Comparison of ENCODE assay signal across 11 cellular contexts in the genomic region with DNA sequence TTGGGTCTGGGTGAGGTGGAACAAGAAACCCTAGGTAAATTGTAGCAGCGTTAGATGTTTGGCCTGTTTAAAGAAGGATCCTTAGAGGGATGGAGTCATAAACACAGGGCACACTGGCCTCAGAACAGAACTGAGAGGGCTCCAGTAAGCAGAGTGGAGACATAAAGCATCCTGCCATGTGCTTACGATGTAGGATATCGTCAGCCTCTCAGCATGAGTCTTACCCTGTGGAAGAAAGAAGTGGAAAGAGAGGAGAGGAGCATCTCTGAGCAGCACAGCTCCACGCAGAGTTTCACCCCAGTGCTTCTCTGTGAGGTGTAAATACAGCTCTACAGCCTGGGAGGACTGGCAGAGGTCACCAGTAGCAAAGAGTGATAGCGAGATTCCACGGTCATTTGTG. TPM values are rescaled to one million over a fixed set of nuclear protein-coding genes. Genes with fewer than 3 reads are reported as not detected.
DNase-seq lines count a peak whose midpoint lies in the region; TF ChIP-seq lines count a peak whose summit lies in the region.
"Had no signal": no experiment of that assay in that cellular context is flagged by ENCODE, and none has a peak within 500 bp of the region (broad histone marks: within the 10 kb centered on the region; RNA-seq: fewer than 3 reads in every experiment).

No MANE protein-coding gene starts in this region.

- H3K4me3 ChIP-seq in SJSA1 (no peak overlapping the region), esophagus squamous epithelium (no peak overlapping the region), muscle layer of duodenum (ENCODE audit: low read depth in 1 of 2, low read length in 2 of 2) (no peak overlapping the region), urinary bladder (ENCODE audit: low read depth, low read length) (no peak overlapping the region)

- intact Hi-C loops in esophagus squamous epithelium (cut with DNase I) = no loop called here

- DNase-seq in SJSA1 (ENCODE audit: low read depth in 1 of 2, low spot score in 2 of 2) (no peak), esophagus squamous epithelium (lab: John Stamatoyannopoulos, UW) (no peak)
- no peak for DNase-seq in activated CD4-positive, CD25-positive, alpha-beta regulatory T cell treated with anti-CD3 and anti-CD28 coated beads, Interleukin-2, amount 50 U/mL, for 72 hours
- DNase-seq in activated CD4-positive, alpha-beta T cell treated with anti-CD3 and anti-CD28 coated beads, Interleukin-2, amount 50 U/mL, for 1 hour = no peak
- DNase-seq in activated CD4-positive, CD25-positive, alpha-beta regulatory T cell (lab: John Stamatoyannopoulos, UW) = no peak
- DNase-seq: activated CD8-positive, alpha-beta memory T cell treated with anti-CD3 and anti-CD28 coated beads, Interleukin-2, amount 50 U/mL, for 48 hours; DMS53; NCI-H510A treated with DMSO at 0.1 percent for 48 hours had no signal

- no peaks in the 10 kb centered on the region for H3K9me3 ChIP-seq in SJSA1 (replicated peaks)
- no peaks in the 10 kb centered on the region for H3K9me3 ChIP-seq in esophagus squamous epithelium
- H3K9me3 ChIP-seq in muscle layer of duodenum (ENCODE audit: control insufficient read depth in 1 of 2, low read length in 2 of 2) = no peaks in the 10 kb centered on the region

- no peak for TF ChIP-seq POLR2A in esophagus squamous epithelium (IDR thresholded peaks at IDR 0.05)

- no peaks in the 10 kb centered on the region for H3K27me3 ChIP-seq in SJSA1 (replicated peaks)
- no peaks in the 10 kb centered on the region for H3K27me3 ChIP-seq in esophagus squamous epithelium
- no peaks in the 10 kb centered on the region for H3K27me3 ChIP-seq in muscle layer of duodenum (ENCODE audit: low read depth, low read length)

- no peak for TF ChIP-seq CTCF in esophagus squamous epithelium (IDR thresholded peaks at IDR 0.05)

- H3K36me3 ChIP-seq in SJSA1 = no peaks in the 10 kb centered on the region
- H3K36me3 ChIP-seq in esophagus squamous epithelium = no peaks in the 10 kb centered on the region
- H3K36me3 ChIP-seq in muscle layer of duodenum (ENCODE audit: control insufficient read depth in 1 of 2, insufficient read depth in 2 of 2, low read length in 2 of 2) = no peaks in the 10 kb centered on the region
- no peaks in the 10 kb centered on the region for H3K36me3 ChIP-seq in urinary bladder (ENCODE audit: insufficient read depth)

- H3K4me1 ChIP-seq in SJSA1 (replicated peaks) = peaks cover 53% of the 10 kb centered on the region
- H3K4me1 ChIP-seq in esophagus squamous epithelium = peaks cover 0 to 31% (median 22%) of the 10 kb centered on the region in 3 donors
- H3K4me1 ChIP-seq in muscle layer of duodenum (ENCODE audit: control insufficient read depth in 1 of 2, insufficient read depth in 2 of 2, low read length in 2 of 2) = peaks cover 13 to 20% of the 10 kb centered on the region in 2 donors
- H3K4me1 ChIP-seq in urinary bladder (ENCODE audit: insufficient read depth) = no peaks in the 10 kb centered on the region

- 58 to 72% methylated on average over 6 of the region's 6 CpGs for WGBS in esophagus squamous epithelium, 2 donors
- 42% methylated on average over 6 of the region's 6 CpGs for WGBS in urinary bladder

- H3K27ac ChIP-seq in SJSA1 (peak overlapping the region; percentile 96), esophagus squamous epithelium (peak overlapping the region; percentile 51 to 86 (median 73)), muscle layer of duodenum (ENCODE audit: low read length) (peak overlapping the region; percentile 86), urinary bladder (ENCODE audit: low read depth) (peak overlapping the region; percentile 81)

RNA-seq across cellular contexts. Expression of a gene that starts 27.8 kb away (rescaled TPM):
- total RNA-seq in SJSA1 (2014; rRNA removed; shearing (Covaris generic)) = 9.0 and 17.4 TPM in 2 replicates
- total RNA-seq in esophagus squamous epithelium (100 to 1,000 TPM in 1 of 4 donors, 10 to 100 TPM in 3; 33.4 to 286 (median 47.6) TPM), urinary bladder (83.4 TPM)
- polyA plus RNA-seq in urinary bladder = 493 TPM
- total RNA-seq: T-helper 2 cell treated with Interferon-gamma antibody and Interleukin-4, amounts not matched to agents 100 ng/mL and 5 ng/mL, for 36 hours had no signal
